24 cellular contexts compared by ENCODE assay signal in the genomic region with DNA sequence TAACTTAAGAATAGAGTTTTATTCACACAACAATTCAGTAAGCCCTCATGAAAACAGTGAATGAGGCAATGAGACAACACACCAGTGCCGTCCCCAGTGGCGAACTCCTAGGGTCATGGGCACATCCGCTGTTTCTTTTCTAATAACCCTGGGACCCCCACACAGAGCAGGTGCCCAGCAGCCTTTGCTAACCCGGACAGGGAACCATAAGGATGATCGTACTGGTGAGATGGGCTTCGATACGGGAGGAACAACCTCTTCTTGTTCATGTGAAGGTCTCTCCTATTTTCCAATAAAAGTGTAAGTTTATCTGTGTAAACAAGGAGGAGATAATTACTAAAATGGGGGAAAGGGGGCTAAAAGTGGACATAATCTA.
A peak's percentile ranks its signal among the peaks of the same experiment; 100 is the strongest.
DNase-seq lines count a peak whose midpoint lies in the region; ATAC-seq and TF ChIP-seq lines count a peak whose summit lies in the region.
"Had no signal": no experiment of that assay in that cellular context is flagged by ENCODE, and none has a peak within 500 bp of the region (broad histone marks: within the 10 kb centered on the region; RNA-seq: fewer than 3 reads in every experiment).

No MANE protein-coding gene starts in this region.

- no peaks in the 10 kb centered on the region for H3K9me3 Mint-ChIP-seq in activated naive CD8-positive, alpha-beta T cell (ENCODE audit: low read depth)
- H3K9me3 Mint-ChIP-seq in activated naive CD8-positive, alpha-beta T cell treated with anti-CD3 and anti-CD28 coated beads, Interleukin-2, amount 50 U/mL, for 24 hours = no peaks in the 10 kb centered on the region
- H3K9me3 Mint-ChIP-seq in CD8-positive, alpha-beta memory T cell = no peaks in the 10 kb centered on the region
- peaks cover 0 to 1% (median 0%) of the 10 kb centered on the region in 11 donors for H3K9me3 Mint-ChIP-seq in naive thymus-derived CD4-positive, alpha-beta T cell
- H3K9me3 Mint-ChIP-seq: stimulated activated naive B cell treated with anti-CD40 and anti-IgM and Interleukin-4, amounts not matched to agents 10 μg/mL and 1 μg/mL and 100 μg/mL, for 72 hours had no signal

- CTCF ChIA-PET in CD8-positive, alpha-beta memory T cell (lab: Charles Lee) = interaction anchor here (2.7 kb wide), 1 partner anchor 179 kb away, joined by 14 read pairs; no protein-coding TSS in a partner anchor
- CTCF ChIA-PET in naive thymus-derived CD4-positive, alpha-beta T cell (lab: Charles Lee) = interaction anchor here (0.9 to 1.6 kb wide), 2 partner anchors 179 to 220 kb away, joined by 3 to 5 read pairs; partner anchors contain the start of genes COA5 and UNC50

- no peak overlapping the region for H3K27ac ChIP-seq in CD8-positive, alpha-beta memory T cell (ENCODE audit: low read depth, low read length)
- H3K27ac ChIP-seq in VCaP (peak overlapping the region; percentile 46), ascending aorta (no peak overlapping the region)
- no peak overlapping the region for H3K27ac ChIP-seq in naive thymus-derived CD4-positive, alpha-beta T cell (ENCODE audit: low read depth, low read length)
- H3K27ac ChIP-seq: adrenal gland, brain microvascular endothelial cell, ovary, thoracic aorta had no signal

- no peaks in the 10 kb centered on the region for H3K36me3 ChIP-seq in CD8-positive, alpha-beta memory T cell (ENCODE audit: insufficient read depth, low read length)
- H3K36me3 ChIP-seq in naive thymus-derived CD4-positive, alpha-beta T cell (ENCODE audit: control insufficient read depth in 2 of 3, insufficient read depth in 3 of 3, low read length in 3 of 3) = no peaks in the 10 kb centered on the region
- no peaks in the 10 kb centered on the region for H3K36me3 ChIP-seq in ascending aorta
- H3K36me3 ChIP-seq: adrenal gland, brain microvascular endothelial cell, left lung, ovary, spleen, thoracic aorta had no signal

- POLR2A ChIA-PET in CD8-positive, alpha-beta memory T cell (lab: Charles Lee) = interaction anchor here (1.8 kb wide), 1 partner anchor 164 kb away, joined by 6 read pairs; no protein-coding TSS in a partner anchor
- POLR2A ChIA-PET in naive thymus-derived CD4-positive, alpha-beta T cell (lab: Charles Lee) = interaction anchor here (0.7 to 2.8 kb wide), 7 partner anchors 22 to 172 kb away, joined by 4 to 15 read pairs (median 5); partner anchors contain the start of gene MGAT4A

- no peak overlapping the region for H3K4me3 Mint-ChIP-seq in activated naive CD8-positive, alpha-beta T cell
- H3K4me3 Mint-ChIP-seq in activated naive CD8-positive, alpha-beta T cell treated with anti-CD3 and anti-CD28 coated beads, Interleukin-2, amount 50 U/mL, for 24 hours = no peak overlapping the region
- H3K4me3 Mint-ChIP-seq in CD8-positive, alpha-beta memory T cell = peak overlapping the region; percentile 17 to 74 (median 64)
- H3K4me3 Mint-ChIP-seq in naive thymus-derived CD4-positive, alpha-beta T cell = peak overlapping the region in 9 of 10 donors; percentile 4 to 79 (median 62)
- H3K4me3 Mint-ChIP-seq: stimulated activated naive B cell treated with anti-CD40 and anti-IgM and Interleukin-4, amounts not matched to agents 10 μg/mL and 1 μg/mL and 100 μg/mL, for 72 hours had no signal

- peaks cover 51% of the 10 kb centered on the region for H3K4me1 Mint-ChIP-seq in activated naive CD8-positive, alpha-beta T cell (ENCODE audit: low read depth)
- peaks cover 34% of the 10 kb centered on the region for H3K4me1 Mint-ChIP-seq in activated naive CD8-positive, alpha-beta T cell treated with anti-CD3 and anti-CD28 coated beads, Interleukin-2, amount 50 U/mL, for 24 hours
- H3K4me1 Mint-ChIP-seq in CD8-positive, alpha-beta memory T cell = peaks cover 56 to 98% (median 83%) of the 10 kb centered on the region in 3 donors
- H3K4me1 Mint-ChIP-seq in naive thymus-derived CD4-positive, alpha-beta T cell = peaks cover 44 to 73% (median 54%) of the 10 kb centered on the region in 7 donors

- TF ChIP-seq CTCF in VCaP (conservative IDR thresholded peaks at IDR 0.05) (no peak), ascending aorta (IDR thresholded peaks at IDR 0.05) (no peak)

- no peak for DNase-seq in activated naive CD8-positive, alpha-beta T cell treated with anti-CD3 and anti-CD28 coated beads, Interleukin-2, amount 50 U/mL, for 24 hours
- no peak for DNase-seq in CD8-positive, alpha-beta memory T cell
- no peak for DNase-seq in naive thymus-derived CD4-positive, alpha-beta T cell
- no peak for DNase-seq in ascending aorta (ENCODE audit: low spot score in 2 of 2)
- DNase-seq in stimulated activated naive CD4-positive, alpha-beta T cell treated with Interleukin-2 at 50 U/mL for 16 hours (lab: John Stamatoyannopoulos, UW) = no peak
- DNase-seq: activated CD4-positive, CD25-positive, alpha-beta regulatory T cell treated with anti-CD3 and anti-CD28 coated beads, Interleukin-2, amount 50 U/mL, for 72 hours; activated effector memory CD4-positive, alpha-beta T cell treated with Interleukin-2 at 50 U/mL for 16 hours; adrenal gland; brain microvascular endothelial cell; esophagus squamous epithelium; HCEC 1CT; left lung; NCI-H1092; NCI-H345; NCI-H774; ovary; retina; Right ventricle myocardium superior; stimulated activated CD4-positive, alpha-beta T cell treated with anti-CD3 and anti-CD28 coated beads, Interleukin-4, amount 100 ng/mL, for 1 hour; stimulated activated naive B cell treated with anti-CD40 and anti-IgM and Interleukin-4, amounts not matched to agents 10 μg/mL and 1 μg/mL and 100 μg/mL, for 72 hours had no signal

- intact Hi-C loops in naive thymus-derived CD4-positive, alpha-beta T cell (cut with micrococcal nuclease) = loop anchor here in 1 of 2 donors (2.0 kb wide), 2 partner anchors 58 to 180 kb away; no protein-coding TSS in a partner anchor
- intact Hi-C loops in ascending aorta (cut with DNase I) = no loop called here

- no peak for ATAC-seq in activated naive CD8-positive, alpha-beta T cell treated with anti-CD3 and anti-CD28 coated beads, Interleukin-2, amount 50 U/mL, for 24 hours
- ATAC-seq in naive thymus-derived CD4-positive, alpha-beta T cell = no peak
- ATAC-seq: left lung; stimulated activated naive B cell treated with anti-CD40 and anti-IgM and Interleukin-4, amounts not matched to agents 10 μg/mL and 1 μg/mL and 100 μg/mL, for 72 hours had no signal

- no peaks in the 10 kb centered on the region for H3K9me3 ChIP-seq in CD8-positive, alpha-beta memory T cell (ENCODE audit: low read length)
- H3K9me3 ChIP-seq in naive thymus-derived CD4-positive, alpha-beta T cell (ENCODE audit: control insufficient read depth in 2 of 3, low read length in 3 of 3) = no peaks in the 10 kb centered on the region
- no peaks in the 10 kb centered on the region for H3K9me3 ChIP-seq in ascending aorta
- H3K9me3 ChIP-seq: adrenal gland, esophagus squamous epithelium, left lung, ovary, spleen, thoracic aorta had no signal

- H3K4me3 ChIP-seq in CD8-positive, alpha-beta memory T cell (ENCODE audit: low read length) = no peak overlapping the region
- H3K4me3 ChIP-seq in naive thymus-derived CD4-positive, alpha-beta T cell (ENCODE audit: low read length) = no peak overlapping the region
- no peak overlapping the region for H3K4me3 ChIP-seq in ascending aorta
- H3K4me3 ChIP-seq: adrenal gland, esophagus squamous epithelium, left lung, ovary, spleen, thoracic aorta had no signal

- H3K27ac Mint-ChIP-seq in activated naive CD8-positive, alpha-beta T cell = peak overlapping the region; percentile 16
- H3K27ac Mint-ChIP-seq in activated naive CD8-positive, alpha-beta T cell treated with anti-CD3 and anti-CD28 coated beads, Interleukin-2, amount 50 U/mL, for 24 hours = no peak overlapping the region
- peak overlapping the region; percentile 14 to 91 (median 82) for H3K27ac Mint-ChIP-seq in CD8-positive, alpha-beta memory T cell
- peak overlapping the region; percentile 35 to 93 (median 76) for H3K27ac Mint-ChIP-seq in naive thymus-derived CD4-positive, alpha-beta T cell
- H3K27ac Mint-ChIP-seq: stimulated activated naive B cell treated with anti-CD40 and anti-IgM and Interleukin-4, amounts not matched to agents 10 μg/mL and 1 μg/mL and 100 μg/mL, for 72 hours had no signal

- H3K27me3 Mint-ChIP-seq in activated naive CD8-positive, alpha-beta T cell = no peaks in the 10 kb centered on the region
- peaks cover 1% of the 10 kb centered on the region for H3K27me3 Mint-ChIP-seq in activated naive CD8-positive, alpha-beta T cell treated with anti-CD3 and anti-CD28 coated beads, Interleukin-2, amount 50 U/mL, for 24 hours
- peaks cover 0 to 3% of the 10 kb centered on the region in 2 donors for H3K27me3 Mint-ChIP-seq in CD8-positive, alpha-beta memory T cell
- H3K27me3 Mint-ChIP-seq in naive thymus-derived CD4-positive, alpha-beta T cell = peaks cover 0 to 5% (median 0%) of the 10 kb centered on the region in 5 donors

- peaks cover 33% of the 10 kb centered on the region for H3K4me1 ChIP-seq in CD8-positive, alpha-beta memory T cell (ENCODE audit: insufficient read depth, low read length)
- peaks cover 25 to 34% of the 10 kb centered on the region in 2 donors for H3K4me1 ChIP-seq in naive thymus-derived CD4-positive, alpha-beta T cell (ENCODE audit: control insufficient read depth in 2 of 2, insufficient read depth in 2 of 2, low read length in 2 of 2)
- H3K4me1 ChIP-seq in ascending aorta = peaks cover 0 to 3% of the 10 kb centered on the region in 2 donors
- H3K4me1 ChIP-seq: adrenal gland had no signal

- H3K27me3 ChIP-seq in CD8-positive, alpha-beta memory T cell (ENCODE audit: insufficient read depth, low read length, poor library complexity, severe bottlenecking) = no peaks in the 10 kb centered on the region
- no peaks in the 10 kb centered on the region for H3K27me3 ChIP-seq in naive thymus-derived CD4-positive, alpha-beta T cell (ENCODE audit: control insufficient read depth in 2 of 2, insufficient read depth in 2 of 2, low read length in 2 of 2)
- no peaks in the 10 kb centered on the region for H3K27me3 ChIP-seq in ascending aorta
- H3K27me3 ChIP-seq: adrenal gland, esophagus squamous epithelium, ovary had no signal

- H3K36me3 Mint-ChIP-seq in activated naive CD8-positive, alpha-beta T cell = no peaks in the 10 kb centered on the region
- no peaks in the 10 kb centered on the region for H3K36me3 Mint-ChIP-seq in activated naive CD8-positive, alpha-beta T cell treated with anti-CD3 and anti-CD28 coated beads, Interleukin-2, amount 50 U/mL, for 24 hours (ENCODE audit: low read depth)
- peaks cover 0 to 2% (median 0%) of the 10 kb centered on the region in 3 donors for H3K36me3 Mint-ChIP-seq in CD8-positive, alpha-beta memory T cell
- peaks cover 0 to 10% (median 0%) of the 10 kb centered on the region in 5 donors for H3K36me3 Mint-ChIP-seq in naive thymus-derived CD4-positive, alpha-beta T cell
- H3K36me3 Mint-ChIP-seq: stimulated activated naive B cell treated with anti-CD40 and anti-IgM and Interleukin-4, amounts not matched to agents 10 μg/mL and 1 μg/mL and 100 μg/mL, for 72 hours had no signal

Comparison
In these comparisons a context has a peak if more than half of its experiments do, and no peak if none do; other contexts are left out.
1. H3K4me3 Mint-ChIP-seq: peak in CD8-positive, alpha-beta memory T cell (7 of 7) and naive thymus-derived CD4-positive, alpha-beta T cell (9 of 10); none in activated naive CD8-positive, alpha-beta T cell (single experiment) and activated naive CD8-positive, alpha-beta T cell treated with anti-CD3 and anti-CD28 coated beads, Interleukin-2, amount 50 U/mL, for 24 hours (single experiment).